ENCODE assay signal across 10 cellular contexts in the genomic region with DNA sequence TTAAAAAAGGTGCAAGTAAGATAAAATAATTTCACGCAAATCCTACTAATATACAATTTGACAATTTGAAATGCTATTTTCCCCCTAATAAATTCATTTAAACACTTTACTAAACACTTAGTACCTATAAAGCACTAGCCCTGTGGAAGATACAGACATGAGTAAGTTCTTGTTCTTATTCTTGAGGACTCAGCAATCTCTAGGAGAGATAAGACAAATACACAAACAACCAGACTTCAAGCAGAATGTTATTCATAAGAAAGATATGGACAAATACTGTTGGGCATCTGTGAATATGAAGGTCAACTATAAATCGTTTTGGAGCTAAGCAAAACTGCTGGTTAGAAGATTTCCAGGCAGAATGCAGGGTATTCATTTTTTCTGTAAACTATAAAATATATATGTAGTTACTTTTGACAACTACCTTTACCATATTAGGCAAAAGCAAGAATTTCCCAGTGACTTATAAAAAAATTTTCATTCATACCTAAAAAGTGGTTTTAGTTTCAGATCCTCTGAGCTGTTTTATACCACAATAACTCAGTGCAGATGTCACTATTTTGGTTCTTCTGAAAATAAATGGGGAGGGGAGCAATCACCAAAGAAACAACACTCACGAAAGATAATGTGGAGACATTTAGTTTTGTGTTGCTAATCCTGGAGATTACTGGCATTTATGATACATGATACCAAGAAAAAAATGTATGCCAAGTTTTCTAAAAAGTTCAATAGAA.
A peak's percentile ranks its signal among the peaks of the same experiment; 100 is the strongest.
DNase-seq lines count a peak whose midpoint lies in the region; ATAC-seq and TF ChIP-seq lines count a peak whose summit lies in the region.
"Had no signal": no experiment of that assay in that cellular context is flagged by ENCODE, and none has a peak within 500 bp of the region (broad histone marks: within the 10 kb centered on the region; RNA-seq: fewer than 3 reads in every experiment).

No MANE protein-coding gene starts in this region.

- H3K27ac ChIP-seq in OCI-LY3 (ENCODE audit: low read length) = peak overlapping the region; percentile 88

- H3K4me2 ChIP-seq in OCI-LY3 (ENCODE audit: low read length) = peak overlapping the region; percentile 70

- peaks cover 48% of the 10 kb centered on the region for H3K4me1 ChIP-seq in OCI-LY3 (ENCODE audit: low read length)

- no peaks in the 10 kb centered on the region for H3K27me3 ChIP-seq in OCI-LY3 (ENCODE audit: low read depth, low read length)

- H3K9ac ChIP-seq in OCI-LY3 (ENCODE audit: low read length) = peak overlapping the region; percentile 35; the same call in 1 of the 2 replicates

- H3K36me3 ChIP-seq in OCI-LY3 (replicated peaks; ENCODE audit: low read depth, low read length) = peaks cover 16% of the 10 kb centered on the region

- H2AFZ ChIP-seq in OCI-LY3 (ENCODE audit: low read depth, low read length) = no peak overlapping the region

- H3K9me3 ChIP-seq in OCI-LY3 (ENCODE audit: insufficient read depth, low read length) = no peaks in the 10 kb centered on the region

- DNase-seq in CD1c-positive myeloid dendritic cell (ENCODE audit: extremely low spot score) = peak; percentile 5
- DNase-seq in DMS153 (lab: John Stamatoyannopoulos, UW) = no peak
- DNase-seq in NCI-H1105 (lab: John Stamatoyannopoulos, UW) = no peak
- no peak for DNase-seq in activated CD4-positive, alpha-beta T cell treated with anti-CD3 and anti-CD28 coated beads, Interleukin-2, amount 50 U/mL, for 1 hour
- no peak for DNase-seq in activated CD4-positive, alpha-beta T cell treated with anti-CD3 and anti-CD28 coated beads, Interleukin-2, amount 50 U/mL, for 48 hours
- DNase-seq: activated effector memory CD4-positive, alpha-beta T cell treated with anti-CD3 and anti-CD28 coated beads, Interleukin-2, amount 50 U/mL, for 16 hours; dermis blood vessel endothelial cell had no signal

- peaks cover 61% of the 10 kb centered on the region for H3K79me2 ChIP-seq in OCI-LY3 (ENCODE audit: low read length)

- peak overlapping the region; percentile 47 for H3K4me3 ChIP-seq in OCI-LY3 (ENCODE audit: low read length)

- peak; percentile 40 for ATAC-seq in GM19035 (IDR thresholded peaks at IDR 0.05; ENCODE audit: unreplicated experiment)
- ATAC-seq in HG02870 (IDR thresholded peaks at IDR 0.05; ENCODE audit: unreplicated experiment) = peak; percentile 54

- TF ChIP-seq CTCF in OCI-LY3 (IDR thresholded peaks at IDR 0.05; ENCODE audit: low read depth, low read length) = no peak

- H4K20me1 ChIP-seq in OCI-LY3 (ENCODE audit: insufficient read depth, low read length) = no peaks in the 10 kb centered on the region
